ENCODE assay signal across 10 cellular contexts in genomic region chr3:169264711-169265110, GRCh38.
DNase-seq lines count a peak whose midpoint lies in the region; ATAC-seq and TF ChIP-seq lines count a peak whose summit lies in the region.
"Had no signal": no experiment of that assay in that cellular context is flagged by ENCODE, and none has a peak within 500 bp of the region (broad histone marks: within the 10 kb centered on the region; RNA-seq: fewer than 3 reads in every experiment).

No MANE protein-coding gene starts in this region.

- BruUV-seq in PC-3 (replicated peaks; lab: Mats Ljungman, UMichigan), result no TSS peak

- H3K27me3 Mint-ChIP-seq in activated CD4-positive, alpha-beta T cell treated with anti-CD3 and anti-CD28 coated beads for 36 hours, result peaks cover 2% of the 10 kb centered on the region

- no peaks in the 10 kb centered on the region for H3K36me3 ChIP-seq in PC-3 (ENCODE audit: low read depth, low read length)
- no peaks in the 10 kb centered on the region for H3K36me3 ChIP-seq in heart right ventricle
- no peaks in the 10 kb centered on the region for H3K36me3 ChIP-seq in aorta (ENCODE audit: control insufficient read depth in 1 of 2, insufficient read depth in 2 of 2, low read length in 1 of 2)

- no peaks in the 10 kb centered on the region for H4K20me1 ChIP-seq in PC-3 (ENCODE audit: low read length)

- H3K4me1 ChIP-seq in PC-3 (ENCODE audit: insufficient read depth, low read length), result peaks cover 6% of the 10 kb centered on the region
- peaks cover 5 to 42% (median 20%) of the 10 kb centered on the region in 9 donors for H3K4me1 ChIP-seq in heart right ventricle
- peaks cover 0 to 4% of the 10 kb centered on the region in 2 donors for H3K4me1 ChIP-seq in aorta (ENCODE audit: control insufficient read depth in 1 of 2, insufficient read depth in 2 of 2, low read length in 2 of 2)

- H3K27me3 ChIP-seq in PC-3 (ENCODE audit: low read length) (no peaks in the 10 kb centered on the region), heart right ventricle (no peaks in the 10 kb centered on the region), aorta (ENCODE audit: control insufficient read depth in 1 of 2, insufficient read depth in 2 of 2, low read length in 1 of 2) (no peaks in the 10 kb centered on the region)

- intact Hi-C loops in Right ventricle myocardium inferior (cut with DNase I), result no loop called here
- intact Hi-C loops in cardiac septum (cut with DNase I), result loop anchor here (10.0 kb wide), 1 partner anchor 120 kb away; no protein-coding TSS in a partner anchor
- intact Hi-C loops in PC-3 (cut with micrococcal nuclease), result no loop called here
- intact Hi-C loops in heart right ventricle (cut with DNase I), result no loop called here
- intact Hi-C loops in aorta (cut with DNase I), result no loop called here
- intact Hi-C loops in activated CD4-positive, alpha-beta T cell treated with anti-CD3 and anti-CD28 coated beads for 36 hours (cut with DNase I, micrococcal nuclease), result no loop called here

- POLR2A ChIA-PET in PC-3 (lab: Charles Lee; ENCODE audit: unreplicated experiment), result no interaction called here
- POLR2A ChIA-PET in activated CD4-positive, alpha-beta T cell treated with anti-CD3 and anti-CD28 coated beads for 36 hours (lab: Charles Lee), result no interaction called here

- no peaks in the 10 kb centered on the region for H3K79me2 ChIP-seq in PC-3 (ENCODE audit: low read length)

- CTCF ChIA-PET in PC-3 (lab: Charles Lee), result no interaction called here
- CTCF ChIA-PET in activated CD4-positive, alpha-beta T cell treated with anti-CD3 and anti-CD28 coated beads for 36 hours (lab: Charles Lee), result no interaction called here

- no peaks in the 10 kb centered on the region for H3K9me3 Mint-ChIP-seq in activated CD4-positive, alpha-beta T cell treated with anti-CD3 and anti-CD28 coated beads for 36 hours (ENCODE audit: low read depth)

- H3K4me3 ChIP-seq in PC-3 (ENCODE audit: low read length) (no peak overlapping the region), heart right ventricle (no peak overlapping the region), aorta (ENCODE audit: low read length in 2 of 2) (no peak overlapping the region)

- DNase-seq in Right ventricle myocardium inferior (ENCODE audit: missing footprints) (no peak), cardiac septum (ENCODE audit: low spot score) (no peak), PC-3 (peak; percentile 50), heart right ventricle (peak in 1 of 2 donors; percentile 66), aorta (no peak)
- DNase-seq in activated CD4-positive, alpha-beta T cell treated with anti-CD3 and anti-CD28 coated beads for 36 hours, result no peak
- DNase-seq in activated CD4-positive, alpha-beta T cell treated with anti-CD3 and anti-CD28 coated beads, Interleukin-2, amount 50 U/mL, for 4 hours, result no peak
- DNase-seq: ACHN, RPMI8226 had no signal

- no peaks in the 10 kb centered on the region for H3K4me1 Mint-ChIP-seq in activated CD4-positive, alpha-beta T cell treated with anti-CD3 and anti-CD28 coated beads for 36 hours

- TF ChIP-seq CTCF in PC-3 (conservative IDR thresholded peaks at IDR 0.05; ENCODE audit: low read depth, low read length) (no peak), heart right ventricle (IDR thresholded peaks at IDR 0.05) (no peak)

- H3K9me2 ChIP-seq in PC-3 (replicated peaks; ENCODE audit: low read length), result no peaks in the 10 kb centered on the region

- no peak overlapping the region for H3K9ac ChIP-seq in PC-3 (ENCODE audit: low read length)

- whole genome bisulfite sequencing in heart right ventricle, 2 donors, result 2% methylated on average over 2 of the region's 2 CpGs
- 3 to 5% methylated on average over 2 of the region's 2 CpGs for WGBS in aorta, 2 donors

- H3K4me3 Mint-ChIP-seq in activated CD4-positive, alpha-beta T cell treated with anti-CD3 and anti-CD28 coated beads for 36 hours, result no peak overlapping the region

- H3K9me3 ChIP-seq in PC-3 (ENCODE audit: low read length) (no peaks in the 10 kb centered on the region), heart right ventricle (no peaks in the 10 kb centered on the region), aorta (ENCODE audit: control insufficient read depth, low read length) (no peaks in the 10 kb centered on the region)

- H3K27ac ChIP-seq in PC-3 (ENCODE audit: low read length), result no peak overlapping the region
- peak overlapping the region in 1 of 10 donors; percentile 11 for H3K27ac ChIP-seq in heart right ventricle
- H3K27ac ChIP-seq in aorta (ENCODE audit: low read depth in 1 of 2, low read length in 2 of 2), result no peak overlapping the region

- no peaks in the 10 kb centered on the region for H3F3A ChIP-seq in PC-3 (ENCODE audit: low read length, unreplicated experiment)

- H2AFZ ChIP-seq in PC-3 (ENCODE audit: low read length), result no peak overlapping the region

- ATAC-seq in Right ventricle myocardium inferior (peak; percentile 83), PC-3 (peak; percentile 59), heart right ventricle (peak in 7 of 8 donors; percentile 75 to 90 (median 77)), aorta (ENCODE audit: low FRiP score) (peak; percentile 13), GM21360 (IDR thresholded peaks at IDR 0.05; ENCODE audit: unreplicated experiment) (no peak)
- no peak for ATAC-seq in activated CD4-positive, alpha-beta T cell treated with anti-CD3 and anti-CD28 coated beads for 36 hours

- H3K36me3 Mint-ChIP-seq in activated CD4-positive, alpha-beta T cell treated with anti-CD3 and anti-CD28 coated beads for 36 hours (ENCODE audit: low read depth), result no peaks in the 10 kb centered on the region

- no peak overlapping the region for H3K27ac Mint-ChIP-seq in activated CD4-positive, alpha-beta T cell treated with anti-CD3 and anti-CD28 coated beads for 36 hours

- H3K4me2 ChIP-seq in PC-3 (ENCODE audit: low read length), result no peak overlapping the region

Comparison
In these comparisons a context has a peak if more than half of its experiments do, and no peak if none do; other contexts are left out.
1. ATAC-seq: peak in Right ventricle myocardium inferior (single experiment), PC-3 (single experiment), heart right ventricle (7 of 8) and aorta (single experiment); none in activated CD4-positive, alpha-beta T cell treated with anti-CD3 and anti-CD28 coated beads for 36 hours (single experiment) and GM21360 (single experiment).